Comparison of ENCODE assay signal across 30 cellular contexts in genomic region chr12:120422892-120423456, GRCh38. TPM values are rescaled to one million over a fixed set of nuclear protein-coding genes. Genes with fewer than 3 reads are reported as not detected.
"Had no signal": no experiment of that assay in that cellular context is flagged by ENCODE, and none has a peak within 500 bp of the region (broad histone marks: within the 10 kb centered on the region; RNA-seq: fewer than 3 reads in every experiment).

No MANE protein-coding gene starts in this region.

- H3K36me3 Mint-ChIP-seq: immature natural killer cell; naive thymus-derived CD8-positive, alpha-beta T cell had no signal

- FAIRE-seq: islet of Langerhans, kidney, pancreas, urothelium cell line had no signal

- DNase-seq: hypothalamus; immature natural killer cell; kidney; left colon; left lung; lower lobe of right lung; mammary epithelial cell; mesenchymal stem cell; naive thymus-derived CD8-positive, alpha-beta T cell; nucleus accumbens; pancreas; retina; right cardiac atrium; stimulated activated CD4-positive, alpha-beta T cell treated with anti-CD3 and anti-CD28 coated beads, Interleukin-12 subunit alpha, Interleukin-12 subunit beta, amount 100 ng/mL, for 4 hours; stimulated activated CD4-positive, alpha-beta T cell treated with anti-CD3 and anti-CD28 coated beads, Interleukin-15, amount 100 ng/mL, for 24 hours; stimulated activated CD4-positive, alpha-beta T cell treated with anti-CD3 and anti-CD28 coated beads, Interleukin-2, amount 100 ng/mL, for 24 hours; stimulated activated CD4-positive, alpha-beta T cell treated with anti-CD3 and anti-CD28 coated beads, Interleukin-4, amount 100 ng/mL, for 1 hour; stimulated activated naive CD4-positive, alpha-beta T cell; tibial artery; trophoblast cell; upper lobe of right lung had no signal

- H3K9me3 ChIP-seq: left lung, lower lobe of right lung, pancreas, prostate gland, suprapubic skin, thoracic aorta, tibial artery, upper lobe of right lung had no signal

- H3K27ac Mint-ChIP-seq: immature natural killer cell; naive thymus-derived CD8-positive, alpha-beta T cell; nephron; stimulated activated naive CD8-positive, alpha-beta T cell treated with anti-CD3 and anti-CD28 coated beads, Interleukin-15, Interleukin-2, amounts not matched to agents 100 ng/mL and 50 ng/mL, for 24 hours had no signal

- H3K4me1 ChIP-seq: left lung, lower lobe of right lung, pancreas, prostate gland, suprapubic skin, tibial artery, upper lobe of right lung had no signal

- H3K4me1 Mint-ChIP-seq: immature natural killer cell; naive thymus-derived CD8-positive, alpha-beta T cell; nephron had no signal

- H3K4me3 Mint-ChIP-seq: naive thymus-derived CD8-positive, alpha-beta T cell; nephron; neural crest cell; stimulated activated naive CD8-positive, alpha-beta T cell treated with anti-CD3 and anti-CD28 coated beads, Interleukin-15, Interleukin-2, amounts not matched to agents 100 ng/mL and 50 ng/mL, for 24 hours had no signal

- H3K27me3 Mint-ChIP-seq: naive thymus-derived CD8-positive, alpha-beta T cell; stimulated activated naive CD8-positive, alpha-beta T cell treated with anti-CD3 and anti-CD28 coated beads, Interleukin-15, Interleukin-2, amounts not matched to agents 100 ng/mL and 50 ng/mL, for 24 hours had no signal

- ATAC-seq: left colon; left lung; lower lobe of right lung; naive thymus-derived CD8-positive, alpha-beta T cell; pancreas; right cardiac atrium; upper lobe of right lung had no signal

- H3K27me3 ChIP-seq: pancreas, upper lobe of right lung had no signal

- H3K27ac ChIP-seq: left lung, lower lobe of right lung, pancreas, prostate gland, suprapubic skin, thoracic aorta, tibial artery, upper lobe of right lung had no signal

- H3K4me3 ChIP-seq: left lung, lower lobe of right lung, pancreas, prostate gland, suprapubic skin, thoracic aorta, tibial artery, upper lobe of right lung had no signal

- H3K9me3 Mint-ChIP-seq: immature natural killer cell; naive thymus-derived CD8-positive, alpha-beta T cell; nephron; neural crest cell; stimulated activated naive CD8-positive, alpha-beta T cell treated with anti-CD3 and anti-CD28 coated beads, Interleukin-15, Interleukin-2, amounts not matched to agents 100 ng/mL and 50 ng/mL, for 24 hours had no signal

- H3K36me3 ChIP-seq: left lung, lower lobe of right lung, pancreas, prostate gland, suprapubic skin, thoracic aorta, tibial artery, upper lobe of right lung had no signal

RNA-seq across cellular contexts. Expression of gene MSI1, which starts 54.0 kb away (rescaled TPM):
- total RNA-seq: naive thymus-derived CD8-positive, alpha-beta T cell; subcutaneous adipose tissue had no signal
- polyA plus RNA-seq: immature natural killer cell; mammary epithelial cell; naive thymus-derived CD8-positive, alpha-beta T cell had no signal
